In genomic region chr1:206508130-206508884, GRCh38 we compare ENCODE assay signal across 8 cellular contexts. TPM values are rescaled to one million over a fixed set of nuclear protein-coding genes. Genes with fewer than 3 reads are reported as not detected.
DNase-seq lines count a peak whose midpoint lies in the region; ATAC-seq and TF ChIP-seq lines count a peak whose summit lies in the region.

No MANE protein-coding gene starts in this region.

- H3K27ac Mint-ChIP-seq in CD4-positive, CD25-positive, alpha-beta regulatory T cell = no peak overlapping the region

- H3K4me1 ChIP-seq in CD4-positive, CD25-positive, alpha-beta regulatory T cell (ENCODE audit: control insufficient read depth, insufficient read depth, low read length, poor library complexity, severe bottlenecking) = peaks cover 21% of the 10 kb centered on the region
- H3K4me1 ChIP-seq in Panc1 (ENCODE audit: control insufficient read depth, insufficient read depth, low read length) = no peaks in the 10 kb centered on the region
- H3K4me1 ChIP-seq in neutrophil (ENCODE audit: control insufficient read depth in 1 of 2, insufficient read depth in 1 of 2, low read depth in 1 of 2, low read length in 1 of 2) = peaks cover 13 to 20% of the 10 kb centered on the region in 2 experiments

- intact Hi-C loops in Panc1 (cut with micrococcal nuclease; ENCODE audit: unreplicated experiment) = no loop called here

- in situ Hi-C loops in Panc1 (cut with HindIII; ENCODE audit: low pct_unique_long_range_greater_than_20kb, low sequenced_read_pairs) = no loop called here

- H3K9me3 Mint-ChIP-seq in CD4-positive, CD25-positive, alpha-beta regulatory T cell = no peaks in the 10 kb centered on the region

- peak overlapping the region; percentile 70 to 81 (median 78) for H3K4me3 Mint-ChIP-seq in CD4-positive, CD25-positive, alpha-beta regulatory T cell

- no peak overlapping the region for H3K4me3 ChIP-seq in CD4-positive, CD25-positive, alpha-beta regulatory T cell (ENCODE audit: low read depth, low read length)
- peak overlapping the region in 1 of 2 experiments; percentile 42; a peak in 2 of 4 replicates for H3K4me3 ChIP-seq in Panc1 (ENCODE audit: low read depth in 2 of 2, low read length in 2 of 2)
- H3K4me3 ChIP-seq in neutrophil (ENCODE audit: low read depth in 1 of 2, low read length in 1 of 2) = peak overlapping the region; percentile 61 to 64

- H3K27me3 ChIP-seq in CD4-positive, CD25-positive, alpha-beta regulatory T cell (ENCODE audit: control insufficient read depth, insufficient read depth, low read length) = peaks cover 13% of the 10 kb centered on the region
- H3K27me3 ChIP-seq in Panc1 (ENCODE audit: control insufficient read depth, insufficient read depth, low read length) (peaks cover 30% of the 10 kb centered on the region), neutrophil (peaks cover 99% of the 10 kb centered on the region)

- H3K27me3 Mint-ChIP-seq in CD4-positive, CD25-positive, alpha-beta regulatory T cell = peaks cover 40% of the 10 kb centered on the region

- H3K36me3 ChIP-seq in CD4-positive, CD25-positive, alpha-beta regulatory T cell (ENCODE audit: control insufficient read depth, insufficient read depth, low read length) = no peaks in the 10 kb centered on the region
- H3K36me3 ChIP-seq in Panc1 (ENCODE audit: control insufficient read depth, insufficient read depth, low read length) = no peaks in the 10 kb centered on the region
- no peaks in the 10 kb centered on the region for H3K36me3 ChIP-seq in neutrophil

- no peak overlapping the region for H3K27ac ChIP-seq in CD4-positive, CD25-positive, alpha-beta regulatory T cell (ENCODE audit: insufficient read depth, low read length, poor library complexity, severe bottlenecking)
- H3K27ac ChIP-seq in Panc1 (ENCODE audit: low read length) (no peak overlapping the region), epithelial cell of prostate (peak overlapping the region; percentile 38), neutrophil (no peak overlapping the region)

- DNase-seq in CD4-positive, CD25-positive, alpha-beta regulatory T cell = no peak
- no peak for DNase-seq in Panc1 (ENCODE audit: low read depth, low spot score)
- no peak for DNase-seq in epithelial cell of prostate (ENCODE audit: low read depth, low spot score)
- no peak for DNase-seq in GF-D8 (lab: John Stamatoyannopoulos, UW)
- DNase-seq in MV-4-11 (lab: John Stamatoyannopoulos, UW) = no peak

- POLR2A ChIA-PET in Panc1 (lab: Charles Lee) = no interaction called here

- peaks cover 11 to 44% (median 21%) of the 10 kb centered on the region in 4 donors for H3K4me1 Mint-ChIP-seq in CD4-positive, CD25-positive, alpha-beta regulatory T cell

- CTCF ChIA-PET in Panc1 (lab: Charles Lee) = no interaction called here

- TF ChIP-seq CTCF in Panc1 (IDR thresholded peaks at IDR 0.05) (no peak), neutrophil (IDR thresholded peaks at IDR 0.05) (no peak)

- no peaks in the 10 kb centered on the region for H3K9me3 ChIP-seq in CD4-positive, CD25-positive, alpha-beta regulatory T cell (ENCODE audit: control insufficient read depth in 2 of 2, low read length in 2 of 2)
- H3K9me3 ChIP-seq in Panc1 (ENCODE audit: control insufficient read depth, insufficient read depth, low read depth, low read length) (no peaks in the 10 kb centered on the region), neutrophil (no peaks in the 10 kb centered on the region)

- BruUV-seq in Panc1 (replicated peaks; lab: Mats Ljungman, UMichigan) = no TSS peak

- H3K36me3 Mint-ChIP-seq in CD4-positive, CD25-positive, alpha-beta regulatory T cell = peaks cover 8% of the 10 kb centered on the region

- ATAC-seq in CD4-positive, CD25-positive, alpha-beta regulatory T cell (ENCODE audit: low read depth in 2 of 2) = no peak
- ATAC-seq in Panc1 (0 out of 2 replicates have a peak, but pooled peaks have one; percentile 2), GM21723 (IDR thresholded peaks at IDR 0.05; ENCODE audit: unreplicated experiment) (no peak), HG03097 (IDR thresholded peaks at IDR 0.05; ENCODE audit: low FRiP score, unreplicated experiment) (no peak)

RNA-seq across cellular contexts. Expression of gene RASSF5, which starts 1.0 kb away (rescaled TPM):
- total RNA-seq in CD4-positive, CD25-positive, alpha-beta regulatory T cell = 158 TPM
- polyA plus RNA-seq in CD4-positive, CD25-positive, alpha-beta regulatory T cell = 100 to 1,000 TPM; 224 to 258 (median 231) TPM
- 1.6 TPM for total RNA-seq in Panc1 (2021; ENCODE audit: unreplicated experiment)
- polyA plus RNA-seq in Panc1 (2012; ENCODE audit: insufficient read length) = 0.79 TPM

RNA-seq across cellular contexts. Expression of gene IKBKE, which starts 38.0 kb away (rescaled TPM):
- 78.3 TPM for total RNA-seq in CD4-positive, CD25-positive, alpha-beta regulatory T cell
- polyA plus RNA-seq in CD4-positive, CD25-positive, alpha-beta regulatory T cell = 10 to 100 TPM; 55.3 to 87.4 (median 68.3) TPM
- 6.4 TPM for total RNA-seq in Panc1 (2021; ENCODE audit: unreplicated experiment)
- 4.5 TPM for polyA plus RNA-seq in Panc1 (2012; ENCODE audit: insufficient read length)

Comparison
In these comparisons a context has a peak if more than half of its experiments do, and no peak if none do; other contexts are left out.
1. RNA of gene RASSF5, which starts 1.0 kb away (total RNA-seq): 158 TPM in CD4-positive, CD25-positive, alpha-beta regulatory T cell (single experiment); 1.6 TPM in Panc1 (single experiment); every median in the first group is over 10 times any median in the second.
2. RNA of gene IKBKE, which starts 38.0 kb away (total RNA-seq): 78.3 TPM in CD4-positive, CD25-positive, alpha-beta regulatory T cell (single experiment); 6.4 TPM in Panc1 (single experiment); every median in the first group is over 10 times any median in the second.